10 cellular contexts compared by ENCODE assay signal in the genomic region with DNA sequence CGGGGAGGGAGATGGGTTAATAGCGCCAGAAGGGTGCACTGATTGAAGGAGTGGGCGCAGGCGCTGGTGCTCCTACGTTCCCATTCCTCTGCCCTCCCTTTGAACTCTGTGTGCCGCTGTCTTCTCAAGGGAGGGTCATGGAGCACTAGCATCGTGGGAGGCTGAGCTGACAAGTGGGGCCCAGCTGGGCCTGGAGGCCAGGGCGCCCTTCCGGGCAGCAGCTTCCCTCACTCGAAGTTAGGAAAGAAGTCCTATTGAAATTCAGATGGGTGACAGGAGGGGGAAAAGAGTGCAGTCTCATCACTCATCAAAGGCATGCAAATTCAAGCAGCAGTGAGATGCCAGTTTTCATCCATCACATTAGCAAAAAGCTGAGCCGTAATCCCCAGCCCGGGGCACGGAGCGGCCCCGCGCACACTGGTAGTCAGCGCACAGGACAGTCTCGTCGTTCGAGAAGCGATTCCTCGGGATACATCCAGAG.
DNase-seq lines count a peak whose midpoint lies in the region; ATAC-seq and TF ChIP-seq lines count a peak whose summit lies in the region.
"Had no signal": no experiment of that assay in that cellular context is flagged by ENCODE, and none has a peak within 500 bp of the region (broad histone marks: within the 10 kb centered on the region; RNA-seq: fewer than 3 reads in every experiment).

No MANE protein-coding gene starts in this region.

- ATAC-seq in left ventricle myocardium superior (no peak), lung (ENCODE audit: insufficient read depth, low FRiP score) (no peak), upper lobe of right lung (peak; percentile 8)
- ATAC-seq: naive thymus-derived CD8-positive, alpha-beta T cell had no signal

- H3K9me3 Mint-ChIP-seq in endodermal cell, result no peaks in the 10 kb centered on the region

- intact Hi-C loops in cardiac septum (cut with DNase I), result no loop called here
- intact Hi-C loops in left ventricle myocardium superior (cut with micrococcal nuclease), result no loop called here
- intact Hi-C loops in upper lobe of right lung (cut with DNase I), result no loop called here

- peak; percentile 39 for DNase-seq in cardiac septum (ENCODE audit: low spot score)
- no peak for DNase-seq in left ventricle myocardium superior
- peak; percentile 65 for DNase-seq in endodermal cell
- DNase-seq in lung (ENCODE audit: low spot score), result peak; percentile 25
- peak; percentile 48 for DNase-seq in upper lobe of right lung
- DNase-seq in T-helper 1 cell, result no peak
- DNase-seq in NCI-H524 treated with DMSO at 0.1 percent for 48 hours (lab: John Stamatoyannopoulos, UW), result no peak
- no peak for DNase-seq in NCI-H1048 (lab: John Stamatoyannopoulos, UW)
- DNase-seq: activated CD4-positive, CD25-positive, alpha-beta regulatory T cell had no signal

- no peak overlapping the region for H3K27ac ChIP-seq in endodermal cell (ENCODE audit: low read depth, low read length)
- H3K27ac ChIP-seq in lung (ENCODE audit: low read depth in 1 of 2, low read length in 1 of 2), result no peak overlapping the region
- H3K27ac ChIP-seq in upper lobe of right lung, result no peak overlapping the region

- peaks cover 8% of the 10 kb centered on the region for H3K27me3 ChIP-seq in endodermal cell (ENCODE audit: control insufficient read depth, insufficient read depth, low read length, poor library complexity, severe bottlenecking)
- H3K27me3 ChIP-seq in lung (ENCODE audit: control insufficient read depth, insufficient read depth), result no peaks in the 10 kb centered on the region
- H3K27me3 ChIP-seq in upper lobe of right lung, result no peaks in the 10 kb centered on the region

- no peak overlapping the region for H3K9ac ChIP-seq in endodermal cell (ENCODE audit: extremely low read depth, low read length, poor library complexity, severe bottlenecking)

- 30 to 49% methylated on average over 11 to 22 of the region's 22 CpGs for WGBS in endodermal cell (ENCODE audit: insufficient coverage in 1 of 2, insufficient read length in 1 of 2), 2 experiments
- 81 to 89% methylated on average over 22 of the region's 22 CpGs for WGBS in lung, 2 donors

- H3K4me1 Mint-ChIP-seq in endodermal cell, result peaks cover 4% of the 10 kb centered on the region
- H3K4me1 Mint-ChIP-seq: naive thymus-derived CD8-positive, alpha-beta T cell had no signal

- no peak overlapping the region for H3K4me3 Mint-ChIP-seq in endodermal cell
- H3K4me3 Mint-ChIP-seq: naive thymus-derived CD8-positive, alpha-beta T cell had no signal

- H3K4me3 ChIP-seq in endodermal cell (ENCODE audit: low read length), result no peak overlapping the region
- H3K4me3 ChIP-seq in lung, result no peak overlapping the region
- no peak overlapping the region for H3K4me3 ChIP-seq in upper lobe of right lung

- no peak overlapping the region for H3K27ac Mint-ChIP-seq in endodermal cell
- H3K27ac Mint-ChIP-seq: naive thymus-derived CD8-positive, alpha-beta T cell had no signal

- H3K4me1 ChIP-seq in endodermal cell (ENCODE audit: control insufficient read depth, insufficient read depth, low read length) (no peaks in the 10 kb centered on the region), lung (ENCODE audit: control insufficient read depth in 2 of 2, insufficient read depth in 2 of 2, low read length in 2 of 2) (peaks cover 0 to 3% of the 10 kb centered on the region in 2 donors), upper lobe of right lung (no peaks in the 10 kb centered on the region)

- no peak for TF ChIP-seq CTCF in endodermal cell (conservative IDR thresholded peaks at IDR 0.05)
- no peak for TF ChIP-seq CTCF in lung (IDR thresholded peaks at IDR 0.05; ENCODE audit: control extremely low read depth, extremely low read depth)
- TF ChIP-seq CTCF in upper lobe of right lung (IDR thresholded peaks at IDR 0.05), result no peak

- H3K27me3 Mint-ChIP-seq in endodermal cell (ENCODE audit: insufficient read depth), result peaks cover 19% of the 10 kb centered on the region

- H3K36me3 ChIP-seq in endodermal cell (ENCODE audit: control insufficient read depth, insufficient read depth, low read length), result no peaks in the 10 kb centered on the region
- peaks cover 0 to 29% of the 10 kb centered on the region in 2 donors for H3K36me3 ChIP-seq in lung (ENCODE audit: control insufficient read depth in 2 of 2, insufficient read depth in 2 of 2, low read length in 2 of 2)
- H3K36me3 ChIP-seq in upper lobe of right lung, result peaks cover 42% of the 10 kb centered on the region

- H3K9me3 ChIP-seq in endodermal cell (ENCODE audit: control insufficient read depth, low read length) (no peaks in the 10 kb centered on the region), lung (ENCODE audit: control insufficient read depth in 2 of 2, insufficient read depth in 1 of 2, low read length in 1 of 2) (no peaks in the 10 kb centered on the region), upper lobe of right lung (no peaks in the 10 kb centered on the region)

- H3K36me3 Mint-ChIP-seq in endodermal cell (ENCODE audit: low read depth), result no peaks in the 10 kb centered on the region

Comparison
In these comparisons a context has a peak if more than half of its experiments do, and no peak if none do; other contexts are left out.
1. DNase-seq: peak in cardiac septum (single experiment), endodermal cell (single experiment), lung (single experiment) and upper lobe of right lung (single experiment); none in left ventricle myocardium superior (single experiment), T-helper 1 cell (0 of 5), NCI-H524 treated with DMSO at 0.1 percent for 48 hours (single experiment) and NCI-H1048 (single experiment).